In genomic region chr1:19006000-19006399, GRCh38 we compare ENCODE assay signal across 24 cellular contexts. TPM values are rescaled to one million over a fixed set of nuclear protein-coding genes. Genes with fewer than 3 reads are reported as not detected.
A peak's percentile ranks its signal among the peaks of the same experiment; 100 is the strongest.
DNase-seq lines count a peak whose midpoint lies in the region; ATAC-seq, FAIRE-seq and TF ChIP-seq lines count a peak whose summit lies in the region.
"Had no signal": no experiment of that assay in that cellular context is flagged by ENCODE, and none has a peak within 500 bp of the region (broad histone marks: within the 10 kb centered on the region; RNA-seq: fewer than 3 reads in every experiment).

No MANE protein-coding gene starts in this region.

- CTCF ChIA-PET in IMR-90 (lab: Yijun Ruan, JAX), result no interaction called here

- H3K4me2 ChIP-seq in IMR-90 (ENCODE audit: low read depth, low read length) (no peak overlapping the region), trophoblast cell (ENCODE audit: low read length) (no peak overlapping the region)
- H3K4me2 ChIP-seq: SK-N-SH had no signal

- no peak overlapping the region for H2BK12ac ChIP-seq in trophoblast cell (ENCODE audit: low read length)

- H3K79me2 ChIP-seq in trophoblast cell (ENCODE audit: control insufficient read depth, insufficient read depth, low read length, poor library complexity), result peaks cover 6% of the 10 kb centered on the region

- H3K18ac ChIP-seq in IMR-90 (ENCODE audit: low read depth, low read length) (no peak overlapping the region), trophoblast cell (ENCODE audit: low read length) (no peak overlapping the region)

- TF ChIP-seq CTCF in IMR-90 (conservative IDR thresholded peaks at IDR 0.05; ENCODE audit: low read depth, low read length), result no peak
- TF ChIP-seq CTCF in sigmoid colon (IDR thresholded peaks at IDR 0.05), result no peak

- no peaks in the 10 kb centered on the region for H4K20me1 ChIP-seq in IMR-90 (ENCODE audit: insufficient read depth, low read length)

- H3K9me3 ChIP-seq in IMR-90 (ENCODE audit: control insufficient read depth, insufficient read depth, low read length), result peaks cover 4% of the 10 kb centered on the region
- no peaks in the 10 kb centered on the region for H3K9me3 ChIP-seq in trophoblast cell (ENCODE audit: insufficient read depth, low read depth, low read length)
- H3K9me3 ChIP-seq in sigmoid colon, result peaks cover 0 to 3% (median 0%) of the 10 kb centered on the region in 4 donors
- H3K9me3 ChIP-seq: thyroid gland had no signal

- dilution Hi-C loops in IMR-90 (cut with HindIII; ENCODE audit: low sequenced_read_pairs, unreplicated experiment), result no loop called here

- intact Hi-C loops in IMR-90 (cut with micrococcal nuclease) (no loop called here), sigmoid colon (cut with DNase I) (no loop called here)

- H3K23ac ChIP-seq in IMR-90 (ENCODE audit: low read depth, low read length) (no peak overlapping the region), trophoblast cell (ENCODE audit: low read length) (no peak overlapping the region)

- H4K12ac ChIP-seq in trophoblast cell (ENCODE audit: low read depth, low read length), result no peak overlapping the region

- POLR2A ChIA-PET in IMR-90 (lab: Charles Lee; ENCODE audit: unreplicated experiment), result no interaction called here

- peaks cover 25% of the 10 kb centered on the region for H3K9me1 ChIP-seq in IMR-90 (ENCODE audit: insufficient read depth, low read length)

- H3K9ac ChIP-seq in IMR-90 (ENCODE audit: low read depth, low read length) (no peak overlapping the region), trophoblast cell (ENCODE audit: low read length) (no peak overlapping the region)
- H3K9ac ChIP-seq: SK-N-SH had no signal

- TF ChIP-seq RAD21 in IMR-90 (IDR thresholded peaks at IDR 0.05; ENCODE audit: low read length), result no peak

- no TSS peak for BruUV-seq in IMR-90 (replicated peaks; lab: Mats Ljungman, UMichigan)

- peaks cover 18% of the 10 kb centered on the region for H3K4me1 ChIP-seq in IMR-90 (ENCODE audit: control insufficient read depth, insufficient read depth, low read length)
- peaks cover 27 to 32% of the 10 kb centered on the region in 2 experiments for H3K4me1 ChIP-seq in trophoblast cell (ENCODE audit: control insufficient read depth in 1 of 2, insufficient read depth in 2 of 2, low read length in 2 of 2)
- H3K4me1 ChIP-seq in sigmoid colon, result peaks cover 0 to 15% (median 11%) of the 10 kb centered on the region in 4 donors

- H2BK5ac ChIP-seq in IMR-90 (ENCODE audit: low read depth, low read length, poor library complexity, severe bottlenecking) (no peak overlapping the region), trophoblast cell (ENCODE audit: low read depth, low read length, poor library complexity) (no peak overlapping the region)

- H4K5ac ChIP-seq in IMR-90 (ENCODE audit: low read depth, low read length), result no peak overlapping the region

- H3K14ac ChIP-seq in IMR-90 (replicated peaks; ENCODE audit: low read depth, low read length) (no peak overlapping the region), trophoblast cell (ENCODE audit: low read length) (no peak overlapping the region)

- H2AK9ac ChIP-seq in IMR-90 (replicated peaks; ENCODE audit: low read depth, low read length, poor library complexity), result no peak overlapping the region

- FAIRE-seq in RCC 7860 (lab: Jason Lieb, UNC), result no peak

- no peak overlapping the region for H3K27ac ChIP-seq in IMR-90 (ENCODE audit: insufficient read depth, low read length)
- no peak overlapping the region for H3K27ac ChIP-seq in trophoblast cell (ENCODE audit: low read depth, low read length)
- no peak overlapping the region for H3K27ac ChIP-seq in sigmoid colon
- H3K27ac ChIP-seq: epithelial cell of prostate, ovary, right atrium auricular region, thyroid gland had no signal

- H2BK15ac ChIP-seq in IMR-90 (ENCODE audit: low read depth, low read length), result no peak overlapping the region

- H3K36me3 ChIP-seq in IMR-90 (ENCODE audit: control insufficient read depth, insufficient read depth, low read length) (no peaks in the 10 kb centered on the region), trophoblast cell (ENCODE audit: control insufficient read depth in 1 of 2, insufficient read depth in 2 of 2, low read length in 2 of 2) (peaks cover 0 to 1% of the 10 kb centered on the region in 2 experiments), sigmoid colon (no peaks in the 10 kb centered on the region)
- H3K36me3 ChIP-seq: ovary, right atrium auricular region, thyroid gland had no signal

- 67% methylated on average over 3 of the region's 4 CpGs; no CpG with 5 or more reads in 1 of the 2 experiments for WGBS in IMR-90 (ENCODE audit: extremely low coverage in 2 of 2, insufficient read length in 1 of 2), 2 experiments
- no CpG with 5 or more reads among the region's 4 CpGs for WGBS in trophoblast cell (ENCODE audit: extremely low coverage, insufficient coverage, insufficient read length)
- 23 to 50% methylated on average over 4 of the region's 4 CpGs for WGBS in sigmoid colon, 2 donors

- in situ Hi-C loops in IMR-90 (cut with MboI; ENCODE audit: low sequenced_read_pairs), result no loop called here

- H3K56ac ChIP-seq in IMR-90 (ENCODE audit: extremely low read depth, insufficient read depth, low read length), result no peak overlapping the region

- no peak for ATAC-seq in IMR-90 (ENCODE audit: low read depth)
- ATAC-seq in GM18502 (IDR thresholded peaks at IDR 0.05; ENCODE audit: poor library complexity, unreplicated experiment), result no peak
- ATAC-seq: activated naive CD8-positive, alpha-beta T cell treated with anti-CD3 and anti-CD28 coated beads, Interleukin-2, amount 50 U/mL, for 24 hours; left cardiac atrium had no signal

- no peak overlapping the region for H2BK20ac ChIP-seq in IMR-90 (ENCODE audit: low read depth, low read length)

- H3K27me3 ChIP-seq in IMR-90 (ENCODE audit: control insufficient read depth, insufficient read depth, low read length), result no peaks in the 10 kb centered on the region
- no peaks in the 10 kb centered on the region for H3K27me3 ChIP-seq in trophoblast cell (ENCODE audit: insufficient read depth, low read length)
- no peaks in the 10 kb centered on the region for H3K27me3 ChIP-seq in sigmoid colon
- H3K27me3 ChIP-seq: ovary, right atrium auricular region, thyroid gland had no signal

- H4K91ac ChIP-seq in IMR-90 (ENCODE audit: insufficient read depth, low read depth, low read length), result no peak overlapping the region
- H4K91ac ChIP-seq in trophoblast cell (ENCODE audit: low read depth, low read length), result peak overlapping the region; percentile 8

- H2AFZ ChIP-seq in IMR-90 (replicated peaks; ENCODE audit: low read length, poor library complexity) (no peak overlapping the region), trophoblast cell (ENCODE audit: insufficient read depth, low read length, poor library complexity) (no peak overlapping the region)

- TF ChIP-seq EP300 in sigmoid colon (IDR thresholded peaks at IDR 0.05), result no peak

- H2AK5ac ChIP-seq in IMR-90 (ENCODE audit: low read depth, low read length), result peak overlapping the region; percentile 51; the same call in 1 of the 2 replicates
- H2AK5ac ChIP-seq in trophoblast cell (ENCODE audit: low read length), result no peak overlapping the region

- H3K79me1 ChIP-seq in IMR-90 (ENCODE audit: low read depth in 1 of 2, low read length in 2 of 2), result no peaks in the 10 kb centered on the region
- H3K79me1 ChIP-seq in trophoblast cell (ENCODE audit: low read length), result peaks cover 25% of the 10 kb centered on the region

- H3K4me3 ChIP-seq in IMR-90 (ENCODE audit: insufficient read depth, low read depth, low read length), result no peak overlapping the region
- H3K4me3 ChIP-seq in trophoblast cell (ENCODE audit: low read depth, low read length), result no peak overlapping the region
- no peak overlapping the region for H3K4me3 ChIP-seq in sigmoid colon
- H3K4me3 ChIP-seq: ovary, right atrium auricular region, thyroid gland had no signal

- DNase-seq in IMR-90 (no peak), RCC 7860 (ENCODE audit: low spot score) (peak; percentile 25), iPS-NIHi11 (ENCODE audit: low spot score) (peak; percentile 55), trophoblast cell (no peak), COLO668 (lab: John Stamatoyannopoulos, UW; ENCODE audit: unreplicated experiment) (no peak), sigmoid colon (no peak)
- DNase-seq: activated CD4-positive, alpha-beta T cell treated with anti-CD3 and anti-CD28 coated beads, Interleukin-2, amount 10 ng/mL, durations not matched to agents 24 days and 14 days; activated naive CD8-positive, alpha-beta T cell treated with anti-CD3 and anti-CD28 coated beads, Interleukin-2, amount 50 U/mL, for 24 hours; CD4-positive, alpha-beta T cell; cerebellar nuclear complex; HFFc6; left cardiac atrium; MM.1S; naive B cell; NCI-H1436 treated with DMSO at 0.1 percent for 48 hours; NCI-H2171 treated with DMSO at 0.1 percent for 48 hours; NCI-H748 treated with DMSO at 0.1 percent for 48 hours; ovary; SK-N-SH; stimulated activated naive CD4-positive, alpha-beta T cell treated with Interleukin-2 at 50 U/mL for 16 hours; thyroid gland had no signal

- H4K8ac ChIP-seq in IMR-90 (ENCODE audit: low read depth in 2 of 2, low read length in 2 of 2) (no peak overlapping the region), trophoblast cell (ENCODE audit: low read depth, low read length) (no peak overlapping the region)

- TF ChIP-seq POLR2A in IMR-90 (IDR thresholded peaks at IDR 0.05; ENCODE audit: low read depth, low read length) (no peak), sigmoid colon (IDR thresholded peaks at IDR 0.05) (no peak)

- H2BK120ac ChIP-seq in IMR-90 (ENCODE audit: low read depth, low read length) (peak overlapping the region; percentile 38; the same call in 1 of the 2 replicates), trophoblast cell (ENCODE audit: insufficient read depth, low read length, poor library complexity) (no peak overlapping the region)

- peak overlapping the region; percentile 22; the same call in 1 of the 2 replicates for H3K4ac ChIP-seq in IMR-90 (ENCODE audit: low read depth, low read length)
- no peak overlapping the region for H3K4ac ChIP-seq in trophoblast cell (ENCODE audit: low read depth, low read length)

TF ChIP-seq in IMR-90, 13 proteins besides CTCF, POLR2A, EP300 and RAD21:
- TF ChIP-seq RFX5 (IDR thresholded peaks at IDR 0.05; ENCODE audit: low read depth, low read length) (no peak), FOS (IDR thresholded peaks at IDR 0.05; ENCODE audit: low read depth, low read length) (no peak), SMC3 (IDR thresholded peaks at IDR 0.05; ENCODE audit: low read depth, low read length) (no peak), RCOR1 (IDR thresholded peaks at IDR 0.05; ENCODE audit: insufficient replicate concordance, low read length) (no peak)

RNA-seq across cellular contexts. Expression of gene IFFO2, which starts 49.5 kb away (rescaled TPM):
- total RNA-seq in IMR-90 (2012; rRNA removed) (13.6 and 14.5 TPM in 2 replicates), sigmoid colon (10 to 100 TPM in 2 of 4 donors, 1 to 10 TPM in 2; 7.5 to 35.0 (median 13.8) TPM)
- polyA plus RNA-seq in IMR-90 (2012; rRNA removed) (18.1 and 18.2 TPM in 2 replicates), sigmoid colon (1 to 10 TPM; 1.2 to 8.6 (median 7.2) TPM)
- 14.9 and 25.2 TPM in 2 replicates for polyA plus RNA-seq in IMR-90 (2012; cell fraction: cytosol; rRNA removed)
- 20.2 and 32.8 TPM in 2 replicates for polyA plus RNA-seq in IMR-90 (2012; cell fraction: nucleus; rRNA removed; ENCODE audit: low replicate concordance)
- polyA plus RNA-seq in trophoblast cell (2013), result 18.2 and 19.5 TPM in 2 replicates

Comparison
In these comparisons a context has a peak if more than half of its experiments do, and no peak if none do; other contexts are left out.
1. DNase-seq: peak in RCC 7860 (single experiment) and iPS-NIHi11 (single experiment); none in IMR-90 (single experiment), trophoblast cell (0 of 2), COLO668 (single experiment) and sigmoid colon (single experiment).